9 cellular contexts compared by ENCODE assay signal in genomic region chr11:1382429-1382828, GRCh38. TPM values are rescaled to one million over a fixed set of nuclear protein-coding genes. Genes with fewer than 3 reads are reported as not detected.
DNase-seq lines count a peak whose midpoint lies in the region; ATAC-seq and TF ChIP-seq lines count a peak whose summit lies in the region.
"Had no signal": no experiment of that assay in that cellular context is flagged by ENCODE, and none has a peak within 500 bp of the region (broad histone marks: within the 10 kb centered on the region; RNA-seq: fewer than 3 reads in every experiment).

No MANE protein-coding gene starts in this region.

- peak overlapping the region; percentile 74 for H3K27ac ChIP-seq in CD4-positive, alpha-beta T cell (ENCODE audit: low read depth, low read length)
- H3K27ac ChIP-seq in breast epithelium, result peak overlapping the region; percentile 84 to 89
- H3K27ac ChIP-seq in osteoblast (ENCODE audit: low read depth, low read length), result no peak overlapping the region

- no peaks in the 10 kb centered on the region for H3K27me3 ChIP-seq in CD4-positive, alpha-beta T cell (ENCODE audit: control insufficient read depth, insufficient read depth, low read length)
- H3K27me3 ChIP-seq in breast epithelium, result no peaks in the 10 kb centered on the region
- peaks cover 2% of the 10 kb centered on the region for H3K27me3 ChIP-seq in osteoblast (ENCODE audit: insufficient read depth, low read length)
- H3K27me3 ChIP-seq: thyroid gland had no signal

- ATAC-seq in CD4-positive, alpha-beta T cell (ENCODE audit: poor library complexity), result peak; percentile 1
- ATAC-seq in GM21360 (IDR thresholded peaks at IDR 0.05; ENCODE audit: unreplicated experiment), result no peak
- no peak for ATAC-seq in HG03571 (IDR thresholded peaks at IDR 0.05; ENCODE audit: unreplicated experiment)
- ATAC-seq in HG02798 (IDR thresholded peaks at IDR 0.05; ENCODE audit: poor library complexity, unreplicated experiment), result no peak

- no peak for TF ChIP-seq CTCF in CD4-positive, alpha-beta T cell (IDR thresholded peaks at IDR 0.05)
- TF ChIP-seq CTCF in breast epithelium (IDR thresholded peaks at IDR 0.05), result no peak
- TF ChIP-seq CTCF in osteoblast (IDR thresholded peaks at IDR 0.05; ENCODE audit: extremely low read depth, low read depth, low read length), result no peak

- H3K4me3 ChIP-seq in breast epithelium (peak overlapping the region in 2 of 3 donors; percentile 59 to 81), osteoblast (ENCODE audit: insufficient read depth, low read length) (no peak overlapping the region)

- no peak for TF ChIP-seq POLR2A in breast epithelium (IDR thresholded peaks at IDR 0.05)

- H3K79me2 ChIP-seq in osteoblast (ENCODE audit: insufficient read depth, low read length), result no peaks in the 10 kb centered on the region

- no peaks in the 10 kb centered on the region for H3K27me3 Mint-ChIP-seq in CD4-positive, alpha-beta T cell
- H3K27me3 Mint-ChIP-seq in IgD-negative memory B cell, result no peaks in the 10 kb centered on the region

- H3K4me3 Mint-ChIP-seq in CD4-positive, alpha-beta T cell, result peak overlapping the region; percentile 87
- H3K4me3 Mint-ChIP-seq in IgD-negative memory B cell, result peak overlapping the region; percentile 63 to 93 (median 82)

- peaks cover 6% of the 10 kb centered on the region for H3K4me1 Mint-ChIP-seq in CD4-positive, alpha-beta T cell (ENCODE audit: low read depth)
- peaks cover 15 to 20% (median 17%) of the 10 kb centered on the region in 3 donors for H3K4me1 Mint-ChIP-seq in IgD-negative memory B cell

- H3K4me2 ChIP-seq in osteoblast (ENCODE audit: insufficient read depth, low read length), result peak overlapping the region; percentile 79

- H4K20me1 ChIP-seq in osteoblast (ENCODE audit: insufficient read depth, low read length), result no peaks in the 10 kb centered on the region

- POLR2A ChIA-PET in CD4-positive, alpha-beta T cell (lab: Charles Lee), result interaction anchor here (0.7 to 1.4 kb wide), 5 partner anchors 9 to 73 kb away, joined by 3 to 14 read pairs (median 5); partner anchors contain the start of gene TOLLIP

- no peaks in the 10 kb centered on the region for H3K9me3 ChIP-seq in CD4-positive, alpha-beta T cell (ENCODE audit: control insufficient read depth, low read length)
- H3K9me3 ChIP-seq in breast epithelium (no peaks in the 10 kb centered on the region), osteoblast (ENCODE audit: low read depth, low read length) (no peaks in the 10 kb centered on the region)
- H3K9me3 ChIP-seq: thyroid gland had no signal

- no peak for DNase-seq in CD4-positive, alpha-beta T cell
- DNase-seq in breast epithelium (ENCODE audit: low spot score in 2 of 2) (no peak), osteoblast (ENCODE audit: insufficient read length, low spot score, missing footprints) (no peak), NOMO-1 treated with DMSO at 0.1 percent for 48 hours (lab: John Stamatoyannopoulos, UW; ENCODE audit: unreplicated experiment) (no peak)

- no peaks in the 10 kb centered on the region for H3K36me3 Mint-ChIP-seq in CD4-positive, alpha-beta T cell (ENCODE audit: low read depth)
- no peaks in the 10 kb centered on the region for H3K36me3 Mint-ChIP-seq in IgD-negative memory B cell

- no peak overlapping the region for H2AFZ ChIP-seq in osteoblast (ENCODE audit: low read length)

- CTCF ChIA-PET in CD4-positive, alpha-beta T cell (lab: Charles Lee), result interaction anchor here (1.4 kb wide), 1 partner anchor 40 kb away, joined by 3 read pairs; no protein-coding TSS in a partner anchor

- H3K9me3 Mint-ChIP-seq in CD4-positive, alpha-beta T cell, result no peaks in the 10 kb centered on the region
- peaks cover 0 to 7% (median 1%) of the 10 kb centered on the region in 3 donors for H3K9me3 Mint-ChIP-seq in IgD-negative memory B cell

- intact Hi-C loops in CD4-positive, alpha-beta T cell (cut with DNase I, micrococcal nuclease), result loop anchor here (2.0 to 5.0 kb wide), 4 partner anchors 40 to 190 kb away; partner anchors contain the start of genes DUSP8 (in 1 of the 2) and TOLLIP (in 1 of the 2)
- intact Hi-C loops in breast epithelium (cut with DNase I; ENCODE audit: low total_unique reads), result no loop called here

- peak overlapping the region; percentile 78 for H3K27ac Mint-ChIP-seq in CD4-positive, alpha-beta T cell
- H3K27ac Mint-ChIP-seq in IgD-negative memory B cell, result peak overlapping the region; percentile 80 to 93 (median 91)

- H3K36me3 ChIP-seq in breast epithelium (no peaks in the 10 kb centered on the region), osteoblast (ENCODE audit: insufficient read depth, low read length) (no peaks in the 10 kb centered on the region)
- H3K36me3 ChIP-seq: thyroid gland had no signal

- H3K4me1 ChIP-seq in breast epithelium (no peaks in the 10 kb centered on the region), osteoblast (ENCODE audit: insufficient read depth, low read length) (no peaks in the 10 kb centered on the region)

RNA-seq across cellular contexts. Expression of gene BRSK2, which starts 7.3 kb away (rescaled TPM):
- total RNA-seq in CD4-positive, alpha-beta T cell, result under 1 TPM; 0.22 to 0.55 TPM
- not detected for polyA plus RNA-seq in IgD-negative memory B cell
- total RNA-seq in breast epithelium, result under 1 TPM; 0.15 to 0.80 (median 0.66) TPM
- total RNA-seq in osteoblast, result 0.36 TPM in 1 of 2 replicates, not detected in the other
